In genomic region chr1:96048572-96048971, GRCh38 we compare ENCODE assay signal across 20 cellular contexts.
A peak's percentile ranks its signal among the peaks of the same experiment; 100 is the strongest.
DNase-seq lines count a peak whose midpoint lies in the region; ATAC-seq and TF ChIP-seq lines count a peak whose summit lies in the region.
"Had no signal": no experiment of that assay in that cellular context is flagged by ENCODE, and none has a peak within 500 bp of the region (broad histone marks: within the 10 kb centered on the region; RNA-seq: fewer than 3 reads in every experiment).

No MANE protein-coding gene starts in this region.

- H3K4me3 ChIP-seq in mammary epithelial cell (replicated peaks in 1 of 3; ENCODE audit: insufficient read depth in 1 of 3, low read depth in 2 of 3, low read length in 3 of 3) (no peak overlapping the region), breast epithelium (no peak overlapping the region), epithelial cell of esophagus (ENCODE audit: low read length) (no peak overlapping the region), smooth muscle cell (no peak overlapping the region), neural progenitor cell (no peak overlapping the region)
- H3K4me3 ChIP-seq: BLaER1, GM12878, GM23248, HAP-1 had no signal

- H3K4me2 ChIP-seq in mammary epithelial cell (ENCODE audit: insufficient read depth, low read depth, low read length) (no peak overlapping the region), smooth muscle cell (peak overlapping the region; percentile 41), neural progenitor cell (no peak overlapping the region)
- H3K4me2 ChIP-seq: BLaER1 had no signal

- H3K27ac ChIP-seq in mammary epithelial cell (ENCODE audit: insufficient read depth, low read depth, low read length) = no peak overlapping the region
- no peak overlapping the region for H3K27ac ChIP-seq in breast epithelium
- no peak overlapping the region for H3K27ac ChIP-seq in smooth muscle cell (ENCODE audit: low read depth)
- H3K27ac ChIP-seq in neural progenitor cell = no peak overlapping the region
- H3K27ac ChIP-seq: 22Rv1, BLaER1, GM23248 had no signal

- DNase-seq in mammary epithelial cell (peak; percentile 37), breast epithelium (ENCODE audit: low spot score in 2 of 2) (no peak), epithelial cell of esophagus (ENCODE audit: low read depth) (peak; percentile 66), foreskin melanocyte (peak; percentile 59), smooth muscle cell (lab: John Stamatoyannopoulos, UW; ENCODE audit: unreplicated experiment) (no peak), COLO668 (lab: John Stamatoyannopoulos, UW; ENCODE audit: unreplicated experiment) (no peak), neural progenitor cell (ENCODE audit: low spot score) (no peak), left ventricle myocardium superior (no peak)
- DNase-seq: CD4-positive, alpha-beta memory T cell; COR-L47; DMS 273 treated with DMSO at 0.1 percent for 48 hours; DMS53; DND-41; EL; GM23248 had no signal

- H3F3A ChIP-seq in smooth muscle cell (ENCODE audit: low read depth) (no peaks in the 10 kb centered on the region), neural progenitor cell (ENCODE audit: low read depth) (no peaks in the 10 kb centered on the region)

- CTCF ChIA-PET in mammary epithelial cell (lab: Charles Lee; ENCODE audit: low non-redundant PET) = no interaction called here

- no peaks in the 10 kb centered on the region for H3K36me3 ChIP-seq in mammary epithelial cell (ENCODE audit: insufficient read depth, low read length)
- no peaks in the 10 kb centered on the region for H3K36me3 ChIP-seq in breast epithelium
- no peaks in the 10 kb centered on the region for H3K36me3 ChIP-seq in smooth muscle cell (ENCODE audit: low read depth)
- no peaks in the 10 kb centered on the region for H3K36me3 ChIP-seq in neural progenitor cell
- H3K36me3 ChIP-seq: BLaER1, HAP-1 had no signal

- H3K9ac ChIP-seq in mammary epithelial cell (ENCODE audit: insufficient read depth, low read length) = no peak overlapping the region
- no peak overlapping the region for H3K9ac ChIP-seq in smooth muscle cell (ENCODE audit: low read depth)
- H3K9ac ChIP-seq in neural progenitor cell = no peak overlapping the region
- H3K9ac ChIP-seq: BLaER1, GM23248 had no signal

- no peaks in the 10 kb centered on the region for H3K36me3 Mint-ChIP-seq in neural progenitor cell
- H3K36me3 Mint-ChIP-seq: CD14-positive monocyte; CD4-positive, alpha-beta memory T cell had no signal

- TF ChIP-seq CTCF in mammary epithelial cell (conservative IDR thresholded peaks at IDR 0.05 in 1 of 2, IDR thresholded peaks at IDR 0.05 in 1 of 2; ENCODE audit: extremely low read depth in 1 of 2, insufficient read depth in 1 of 2, low read depth in 1 of 2, low read length in 2 of 2) = no peak
- TF ChIP-seq CTCF in breast epithelium (IDR thresholded peaks at IDR 0.05) = no peak
- TF ChIP-seq CTCF in epithelial cell of esophagus (IDR thresholded peaks at IDR 0.05; ENCODE audit: insufficient read depth, low read depth, low read length, missing control alignments) = no peak
- no peak for TF ChIP-seq CTCF in smooth muscle cell (IDR thresholded peaks at IDR 0.05; ENCODE audit: borderline replicate concordance, insufficient read depth, poor library complexity, severe bottlenecking)
- no peak for TF ChIP-seq CTCF in neural progenitor cell (IDR thresholded peaks at IDR 0.05)

- H3K79me2 ChIP-seq in mammary epithelial cell (ENCODE audit: insufficient read depth, low read length) (no peaks in the 10 kb centered on the region), smooth muscle cell (ENCODE audit: low read depth) (no peaks in the 10 kb centered on the region), neural progenitor cell (ENCODE audit: low read depth) (no peaks in the 10 kb centered on the region)

- no peak for ATAC-seq in left ventricle myocardium superior
- ATAC-seq: GM12878 had no signal

- dilution Hi-C loops in mammary epithelial cell (cut with HindIII; ENCODE audit: low sequenced_read_pairs) = no loop called here

- H4K20me1 ChIP-seq in mammary epithelial cell (ENCODE audit: insufficient read depth, low read length) (no peaks in the 10 kb centered on the region), smooth muscle cell (ENCODE audit: low read depth) (no peaks in the 10 kb centered on the region), neural progenitor cell (ENCODE audit: low read depth) (no peaks in the 10 kb centered on the region)
- H4K20me1 ChIP-seq: BLaER1 had no signal

- no peaks in the 10 kb centered on the region for H3K4me1 ChIP-seq in mammary epithelial cell (ENCODE audit: insufficient read depth, low read length)
- H3K4me1 ChIP-seq in breast epithelium = no peaks in the 10 kb centered on the region
- no peaks in the 10 kb centered on the region for H3K4me1 ChIP-seq in smooth muscle cell (ENCODE audit: low read depth)
- H3K4me1 ChIP-seq in neural progenitor cell = no peaks in the 10 kb centered on the region
- H3K4me1 ChIP-seq: BLaER1, HAP-1 had no signal

- H2AFZ ChIP-seq in mammary epithelial cell (ENCODE audit: low read depth, low read length) = no peak overlapping the region
- peak overlapping the region; percentile 18 for H2AFZ ChIP-seq in smooth muscle cell (ENCODE audit: low read depth)
- H2AFZ ChIP-seq in neural progenitor cell (replicated peaks) = no peak overlapping the region
- H2AFZ ChIP-seq: GM23248 had no signal

- intact Hi-C loops in mammary epithelial cell (cut with micrococcal nuclease) (no loop called here), breast epithelium (cut with DNase I; ENCODE audit: low total_unique reads) (no loop called here), left ventricle myocardium superior (cut with micrococcal nuclease) (no loop called here)

- in situ Hi-C loops in mammary epithelial cell (cut with MboI; ENCODE audit: low sequenced_read_pairs in 2 of 2) = no loop called here

- H3K9me3 Mint-ChIP-seq in neural progenitor cell = no peaks in the 10 kb centered on the region

- peaks cover 4% of the 10 kb centered on the region for H3K4me1 Mint-ChIP-seq in neural progenitor cell
- H3K4me1 Mint-ChIP-seq: CD4-positive, alpha-beta memory T cell had no signal

- no TSS peak for BruUV-seq in mammary epithelial cell (replicated peaks; lab: Mats Ljungman, UMichigan)

- H3K9me3 ChIP-seq in mammary epithelial cell (replicated peaks; ENCODE audit: insufficient read depth, low read length) (no peaks in the 10 kb centered on the region), breast epithelium (no peaks in the 10 kb centered on the region), smooth muscle cell (replicated peaks; ENCODE audit: low read depth) (no peaks in the 10 kb centered on the region), neural progenitor cell (ENCODE audit: low read depth) (no peaks in the 10 kb centered on the region)
- H3K9me3 ChIP-seq: BLaER1, HAP-1 had no signal

- 57% methylated on average over 1 of the region's 1 CpG for WGBS in mammary epithelial cell (ENCODE audit: low coverage, missing lambda C conversion rate)
- 56% methylated on average over 1 of the region's 1 CpG for WGBS in smooth muscle cell (ENCODE audit: low lambda C conversion rate)

- no peak overlapping the region for H3K4me3 Mint-ChIP-seq in neural progenitor cell
- H3K4me3 Mint-ChIP-seq: CD14-positive monocyte; CD4-positive, alpha-beta memory T cell had no signal

- no peak overlapping the region for H3K27ac Mint-ChIP-seq in neural progenitor cell
- H3K27ac Mint-ChIP-seq: CD14-positive monocyte; CD4-positive, alpha-beta memory T cell had no signal

- no peaks in the 10 kb centered on the region for H3K27me3 ChIP-seq in mammary epithelial cell (ENCODE audit: insufficient read depth, low read length)
- H3K27me3 ChIP-seq in breast epithelium = no peaks in the 10 kb centered on the region
- H3K27me3 ChIP-seq in smooth muscle cell (ENCODE audit: low read depth) = no peaks in the 10 kb centered on the region
- H3K27me3 ChIP-seq in neural progenitor cell = no peaks in the 10 kb centered on the region
- H3K27me3 ChIP-seq: BLaER1 had no signal

- no peak for TF ChIP-seq POLR2A in breast epithelium (IDR thresholded peaks at IDR 0.05)

- H3K27me3 Mint-ChIP-seq in neural progenitor cell (ENCODE audit: insufficient read depth, low read depth) = peaks cover 2% of the 10 kb centered on the region
- H3K27me3 Mint-ChIP-seq: CD4-positive, alpha-beta memory T cell had no signal

Comparison
In these comparisons a context has a peak if more than half of its experiments do, and no peak if none do; other contexts are left out.
1. DNase-seq: peak in mammary epithelial cell (single experiment), epithelial cell of esophagus (single experiment) and foreskin melanocyte (single experiment); none in breast epithelium (0 of 2), smooth muscle cell (single experiment), COLO668 (single experiment), neural progenitor cell (single experiment) and left ventricle myocardium superior (single experiment).